ENCODE assay signal across 28 cellular contexts in genomic region chr4:64533159-64533558, GRCh38.
"Had no signal": no experiment of that assay in that cellular context is flagged by ENCODE, and none has a peak within 500 bp of the region (broad histone marks: within the 10 kb centered on the region; RNA-seq: fewer than 3 reads in every experiment).

No MANE protein-coding gene starts in this region.

- H3K9me3 ChIP-seq: neutrophil, pancreas, prostate gland, spleen, stomach, thoracic aorta, thyroid gland, tibial nerve, upper lobe of left lung, vagina had no signal

- H3K36me3 ChIP-seq: neutrophil, pancreas, prostate gland, spleen, stomach, thoracic aorta, thyroid gland, tibial nerve, upper lobe of left lung, vagina had no signal

- H3K27ac ChIP-seq: neutrophil, pancreas, prostate gland, skin epidermis, spleen, stomach, thoracic aorta, thyroid gland, tibial nerve, upper lobe of left lung, vagina had no signal

- H3K4me3 ChIP-seq: pancreas, prostate gland, skin epidermis, smooth muscle cell, spleen, stomach, thoracic aorta, thyroid gland, tibial nerve, upper lobe of left lung, vagina had no signal

- H3K27me3 ChIP-seq: neutrophil, spleen, stomach, thyroid gland, tibial nerve, upper lobe of left lung, vagina had no signal

- H3K4me2 ChIP-seq: smooth muscle cell had no signal

- H3K4me1 ChIP-seq: pancreas, prostate gland, spleen, stomach, thyroid gland, tibial nerve, upper lobe of left lung, vagina had no signal

- ATAC-seq: naive thymus-derived CD8-positive, alpha-beta T cell; natural killer cell treated with Interleukin-12 subunit alpha and Interleukin-12 subunit beta and Interleukin-15 and Interleukin-18, amount 100 ng/mL, for 72 hours; pancreas; right cardiac atrium; sciatic nerve; stimulated activated effector memory CD8-positive, alpha-beta T cell treated with anti-CD3 and anti-CD28 coated beads, Interleukin-12 subunit alpha, Interleukin-12 subunit beta, amount 100 ng/mL, for 72 hours; stimulated activated naive B cell treated with anti-CD40 and anti-IgM and Interleukin-4, amounts not matched to agents 10 μg/mL and 1 μg/mL and 100 μg/mL, for 72 hours had no signal

- FAIRE-seq: pancreas, urothelium cell line had no signal

- DNase-seq: nephron progenitor cell; nucleus accumbens; pancreas; retina; right cardiac atrium; spleen; stimulated activated CD4-positive, alpha-beta T cell treated with anti-CD3 and anti-CD28 coated beads, Interleukin-12 subunit alpha, Interleukin-12 subunit beta, amount 100 ng/mL, for 4 hours; stimulated activated CD4-positive, alpha-beta T cell treated with anti-CD3 and anti-CD28 coated beads, Interleukin-1b, Interleukin-23, amount 100 ng/mL, for 48 hours; stimulated activated CD4-positive, alpha-beta T cell treated with anti-CD3 and anti-CD28 coated beads, Interleukin-4, amount 100 ng/mL, for 1 hour; stimulated activated CD4-positive, alpha-beta T cell treated with anti-CD3 and anti-CD28 coated beads, Interleukin-4, amount 100 ng/mL, for 4 hours; stimulated activated naive B cell treated with anti-CD40 and anti-IgM and Interleukin-4, amounts not matched to agents 10 μg/mL and 1 μg/mL and 100 μg/mL, for 72 hours; stimulated activated naive CD4-positive, alpha-beta T cell treated with Interleukin-2 at 50 U/mL for 16 hours; stomach; thyroid gland; trophoblast cell; upper lobe of left lung had no signal
